In genomic region chr1:241848680-241849344, GRCh38 we compare ENCODE assay signal across 8 cellular contexts. TPM values are rescaled to one million over a fixed set of nuclear protein-coding genes. Genes with fewer than 3 reads are reported as not detected.
DNase-seq lines count a peak whose midpoint lies in the region; ATAC-seq and TF ChIP-seq lines count a peak whose summit lies in the region.

No MANE protein-coding gene starts in this region.

- H4K8ac ChIP-seq in H9 (replicated peaks; ENCODE audit: insufficient read length, low read depth, low read length) (no peak overlapping the region), mesenchymal stem cell (ENCODE audit: low read length) (no peak overlapping the region)

- no peak overlapping the region for H3K56ac ChIP-seq in H9 (ENCODE audit: insufficient read length, low read depth, low read length)

- peaks cover 12% of the 10 kb centered on the region for H3K23me2 ChIP-seq in H9 (ENCODE audit: insufficient read length, low read depth, low read length, poor library complexity, severe bottlenecking)

- no peaks in the 10 kb centered on the region for H4K20me1 ChIP-seq in H9 (ENCODE audit: control insufficient read depth, insufficient read depth, insufficient read length)

- no peak overlapping the region for H3K27ac ChIP-seq in CD4-positive, alpha-beta T cell (ENCODE audit: low read depth, low read length)
- no peak overlapping the region for H3K27ac ChIP-seq in H9 (ENCODE audit: insufficient read length, low read depth, low read length)
- H3K27ac ChIP-seq in mesenchymal stem cell (ENCODE audit: low read length, poor library complexity, severe bottlenecking): no peak overlapping the region

- H3K23ac ChIP-seq in H9 (ENCODE audit: insufficient read length, low read depth, low read length) (no peak overlapping the region), mesenchymal stem cell (ENCODE audit: low read length in 2 of 2) (no peak overlapping the region)

- H2BK20ac ChIP-seq in H9 (ENCODE audit: low read depth, low read length, poor library complexity, severe bottlenecking): no peak overlapping the region

- H3K27me3 ChIP-seq in CD4-positive, alpha-beta T cell (ENCODE audit: control insufficient read depth, insufficient read depth, low read length): no peaks in the 10 kb centered on the region
- H3K27me3 ChIP-seq in H9 (ENCODE audit: insufficient read depth, low read length): no peaks in the 10 kb centered on the region
- H3K27me3 ChIP-seq in mesenchymal stem cell (ENCODE audit: control insufficient read depth in 1 of 2, insufficient read depth in 1 of 2, low read length in 2 of 2): no peaks in the 10 kb centered on the region

- DNase-seq in CD4-positive, alpha-beta T cell: no peak
- DNase-seq in H9 (no peak), mesenchymal stem cell (no peak)
- DNase-seq in activated CD4-positive, alpha-beta memory T cell treated with anti-CD3 and anti-CD28 coated beads, Interleukin-2, amount 10 ng/mL, durations not matched to agents 7 days and 5 days: no peak

- H4K91ac ChIP-seq in H9 (ENCODE audit: insufficient read length, low read depth, low read length): no peak overlapping the region
- no peak overlapping the region for H4K91ac ChIP-seq in mesenchymal stem cell (ENCODE audit: low read length)

- H3K9ac ChIP-seq in H9 (ENCODE audit: extremely low read depth, insufficient read length, low read length) (peak overlapping the region; percentile 91), mesenchymal stem cell (ENCODE audit: low read length) (peak overlapping the region; percentile 98)

- POLR2A ChIA-PET in CD4-positive, alpha-beta T cell (lab: Charles Lee): no interaction called here
- POLR2A ChIA-PET in activated CD4-positive, alpha-beta memory T cell treated with anti-CD3 and anti-CD28 coated beads, Interleukin-2, amount 10 ng/mL, durations not matched to agents 7 days and 5 days (lab: Charles Lee): interaction anchor here (0.8 to 2.6 kb wide), 5 partner anchors 10 to 330 kb away, joined by 3 to 16 read pairs (median 6); partner anchors contain the start of genes CHML, FH and OPN3

- H3K36me3 Mint-ChIP-seq in CD4-positive, alpha-beta T cell (ENCODE audit: low read depth): no peaks in the 10 kb centered on the region
- H3K36me3 Mint-ChIP-seq in H9 (ENCODE audit: insufficient read depth in 1 of 3, low read depth in 3 of 3): peaks cover 25 to 40% (median 38%) of the 10 kb centered on the region in 3 experiments
- peaks cover 28% of the 10 kb centered on the region for H3K36me3 Mint-ChIP-seq in activated CD4-positive, alpha-beta memory T cell treated with anti-CD3 and anti-CD28 coated beads, Interleukin-2, amount 10 ng/mL, durations not matched to agents 7 days and 5 days (ENCODE audit: low read depth)

- intact Hi-C loops in CD4-positive, alpha-beta T cell (cut with DNase I, micrococcal nuclease): loop anchor here (1.0 to 5.0 kb wide), 5 partner anchors 207 to 1413 kb away; partner anchors contain the start of gene FH (in 1 of the 2)

- H2BK5ac ChIP-seq in H9 (ENCODE audit: insufficient read length, low read length) (no peak overlapping the region), mesenchymal stem cell (ENCODE audit: low read depth, low read length, poor library complexity, severe bottlenecking) (no peak overlapping the region)

- H3K9me3 ChIP-seq in CD4-positive, alpha-beta T cell (ENCODE audit: control insufficient read depth, low read length): no peaks in the 10 kb centered on the region
- no peaks in the 10 kb centered on the region for H3K9me3 ChIP-seq in H9 (ENCODE audit: control insufficient read depth, low read depth, low read length)
- H3K9me3 ChIP-seq in mesenchymal stem cell (ENCODE audit: control insufficient read depth, low read length): no peaks in the 10 kb centered on the region

- H2BK120ac ChIP-seq in H9 (ENCODE audit: low read depth, low read length, poor library complexity, severe bottlenecking) (no peak overlapping the region), mesenchymal stem cell (ENCODE audit: low read depth, low read length) (no peak overlapping the region)

- H3K14ac ChIP-seq in H9 (ENCODE audit: insufficient read depth, low read length): no peak overlapping the region
- H3K14ac ChIP-seq in mesenchymal stem cell (ENCODE audit: low read length in 2 of 2): no peak overlapping the region

- H3K36me3 ChIP-seq in mesenchymal stem cell (ENCODE audit: control insufficient read depth in 1 of 2, insufficient read depth in 2 of 2, low read depth in 1 of 2, low read length in 2 of 2): peaks cover 0 to 3% of the 10 kb centered on the region in 2 experiments

- H2BK12ac ChIP-seq in H9 (ENCODE audit: insufficient read length, low read depth, low read length): no peak overlapping the region
- no peak overlapping the region for H2BK12ac ChIP-seq in mesenchymal stem cell (ENCODE audit: low read length in 2 of 2)

- no peak overlapping the region for H3K4ac ChIP-seq in H9 (ENCODE audit: low read depth, low read length)
- no peak overlapping the region for H3K4ac ChIP-seq in mesenchymal stem cell (ENCODE audit: low read depth in 1 of 2, low read length in 2 of 2)

- H3K18ac ChIP-seq in H9 (ENCODE audit: insufficient read length, low read depth, low read length): no peak overlapping the region
- no peak overlapping the region for H3K18ac ChIP-seq in mesenchymal stem cell (ENCODE audit: low read depth in 1 of 2, low read length in 2 of 2)

- H3K79me1 ChIP-seq in H9 (ENCODE audit: insufficient read depth, low read depth, low read length, poor library complexity, severe bottlenecking) (peaks cover 4% of the 10 kb centered on the region), mesenchymal stem cell (replicated peaks; ENCODE audit: low read length, poor library complexity, severe bottlenecking) (peaks cover 6% of the 10 kb centered on the region)

- no CpG with 5 or more reads among the region's 13 CpGs for WGBS in H9 (ENCODE audit: extremely low coverage, insufficient read length, low lambda C conversion rate)
- WGBS in mesenchymal stem cell: 6% methylated on average over 8 of the region's 13 CpGs

- no peaks in the 10 kb centered on the region for H3K9me3 Mint-ChIP-seq in CD4-positive, alpha-beta T cell
- no peaks in the 10 kb centered on the region for H3K9me3 Mint-ChIP-seq in H9
- no peaks in the 10 kb centered on the region for H3K9me3 Mint-ChIP-seq in activated CD4-positive, alpha-beta memory T cell treated with anti-CD3 and anti-CD28 coated beads, Interleukin-2, amount 10 ng/mL, durations not matched to agents 7 days and 5 days

- peak overlapping the region; percentile 99 for H3K27ac Mint-ChIP-seq in CD4-positive, alpha-beta T cell
- peak overlapping the region in 2 of 3 experiments; percentile 99 to 100; a peak in 5 of 7 replicates for H3K27ac Mint-ChIP-seq in H9
- H3K27ac Mint-ChIP-seq in activated CD4-positive, alpha-beta memory T cell treated with anti-CD3 and anti-CD28 coated beads, Interleukin-2, amount 10 ng/mL, durations not matched to agents 7 days and 5 days: peak overlapping the region; percentile 99

- no peak for TF ChIP-seq POLR2A in GM18505 (IDR thresholded peaks at IDR 0.05; ENCODE audit: borderline replicate concordance, extremely low read depth, insufficient read depth, insufficient read length)

- CTCF ChIA-PET in CD4-positive, alpha-beta T cell (lab: Charles Lee): no interaction called here
- CTCF ChIA-PET in activated CD4-positive, alpha-beta memory T cell treated with anti-CD3 and anti-CD28 coated beads, Interleukin-2, amount 10 ng/mL, durations not matched to agents 7 days and 5 days (lab: Charles Lee): interaction anchor here (1.7 kb wide), 1 partner anchor 19 kb away, joined by 3 read pairs; no protein-coding TSS in a partner anchor

- H3K4me1 ChIP-seq in H9 (ENCODE audit: insufficient read depth, low read length) (no peaks in the 10 kb centered on the region; the same call in 1 of the 2 replicates), mesenchymal stem cell (ENCODE audit: control insufficient read depth, insufficient read depth, low read depth, low read length) (peaks cover 4% of the 10 kb centered on the region)

- H2BK15ac ChIP-seq in H9 (ENCODE audit: low read depth, low read length): no peak overlapping the region
- H2BK15ac ChIP-seq in mesenchymal stem cell (ENCODE audit: low read depth, poor library complexity, severe bottlenecking): no peak overlapping the region

- H3K4me3 Mint-ChIP-seq in CD4-positive, alpha-beta T cell: peak overlapping the region; percentile 99
- H3K4me3 Mint-ChIP-seq in H9: peak overlapping the region; percentile 97 to 98
- peak overlapping the region; percentile 92 for H3K4me3 Mint-ChIP-seq in activated CD4-positive, alpha-beta memory T cell treated with anti-CD3 and anti-CD28 coated beads, Interleukin-2, amount 10 ng/mL, durations not matched to agents 7 days and 5 days

- no peaks in the 10 kb centered on the region for H3K27me3 Mint-ChIP-seq in CD4-positive, alpha-beta T cell
- H3K27me3 Mint-ChIP-seq in H9 (ENCODE audit: low read depth): no peaks in the 10 kb centered on the region; the same call in 1 of the 2 replicates
- H3K27me3 Mint-ChIP-seq in activated CD4-positive, alpha-beta memory T cell treated with anti-CD3 and anti-CD28 coated beads, Interleukin-2, amount 10 ng/mL, durations not matched to agents 7 days and 5 days: peaks cover 1% of the 10 kb centered on the region

- no peak for ATAC-seq in CD4-positive, alpha-beta T cell (ENCODE audit: poor library complexity)
- ATAC-seq in HG02970 (IDR thresholded peaks at IDR 0.05; ENCODE audit: low FRiP score, unreplicated experiment) (no peak), GM18505 (IDR thresholded peaks at IDR 0.05; ENCODE audit: unreplicated experiment) (no peak), HG02973 (IDR thresholded peaks at IDR 0.05; ENCODE audit: unreplicated experiment) (no peak), HG03571 (IDR thresholded peaks at IDR 0.05; ENCODE audit: unreplicated experiment) (no peak)

- no peak overlapping the region for H3T11ph ChIP-seq in H9 (ENCODE audit: low read length)

- H3K4me1 Mint-ChIP-seq in CD4-positive, alpha-beta T cell (ENCODE audit: low read depth): peaks cover 19% of the 10 kb centered on the region
- peaks cover 19 to 20% of the 10 kb centered on the region in 2 experiments for H3K4me1 Mint-ChIP-seq in H9
- H3K4me1 Mint-ChIP-seq in activated CD4-positive, alpha-beta memory T cell treated with anti-CD3 and anti-CD28 coated beads, Interleukin-2, amount 10 ng/mL, durations not matched to agents 7 days and 5 days: peaks cover 31% of the 10 kb centered on the region

- H2AFZ ChIP-seq in H9 (ENCODE audit: low read length) (no peak overlapping the region), mesenchymal stem cell (ENCODE audit: low read depth, low read length) (no peak overlapping the region)

- H4K5ac ChIP-seq in H9 (ENCODE audit: insufficient read length, low read depth, low read length): no peak overlapping the region

- peak overlapping the region; percentile 80 for H3K4me2 ChIP-seq in H9 (ENCODE audit: insufficient read depth, insufficient read length, low read length)
- peak overlapping the region; percentile 95 for H3K4me2 ChIP-seq in mesenchymal stem cell (ENCODE audit: low read length, poor library complexity, severe bottlenecking)

- H3K4me3 ChIP-seq in mesenchymal stem cell (ENCODE audit: insufficient read depth in 1 of 2, low read depth in 1 of 2, low read length in 2 of 2): peak overlapping the region; percentile 77 to 99

- no peak overlapping the region for H2AK5ac ChIP-seq in H9 (ENCODE audit: insufficient read length, low read length)
- no peak overlapping the region for H2AK5ac ChIP-seq in mesenchymal stem cell (ENCODE audit: low read length, severe bottlenecking)

- peaks cover 5% of the 10 kb centered on the region; the same call in 1 of the 2 replicates for H3K79me2 ChIP-seq in H9 (ENCODE audit: insufficient read depth, low read length)

- TF ChIP-seq CTCF in CD4-positive, alpha-beta T cell (IDR thresholded peaks at IDR 0.05): no peak
- no peak for TF ChIP-seq CTCF in H9 (conservative IDR thresholded peaks at IDR 0.05)

RNA-seq across cellular contexts. Expression of gene EXO1, which starts 0.8 kb away (rescaled TPM):
- total RNA-seq in CD4-positive, alpha-beta T cell: 1 to 10 TPM in 1 of 2 experiments, under 1 TPM in 1; 0.25 to 1.1 TPM
- total RNA-seq in H9 (2021): 43.2 and 43.7 TPM in 2 replicates
- 10 to 100 TPM; 30.1 to 31.9 TPM for total RNA-seq in activated CD4-positive, alpha-beta memory T cell treated with anti-CD3 and anti-CD28 coated beads, Interleukin-2, amount 10 ng/mL, durations not matched to agents 7 days and 5 days
- 2.1 TPM for polyA plus RNA-seq in mesenchymal stem cell (2013, experiment 1 of 2)
- polyA plus RNA-seq in mesenchymal stem cell (2013, experiment 2 of 2): 1.7 TPM

Comparison
In these comparisons a context has a peak if more than half of its experiments do, and no peak if none do; other contexts are left out.
1. RNA of gene EXO1, which starts 0.8 kb away (total RNA-seq): 43.2 to 43.7 TPM in H9 and 30.1 to 31.9 TPM in activated CD4-positive, alpha-beta memory T cell treated with anti-CD3 and anti-CD28 coated beads, Interleukin-2, amount 10 ng/mL, durations not matched to agents 7 days and 5 days; 0.25 to 1.1 TPM in CD4-positive, alpha-beta T cell; every median in the first group is over 10 times any median in the second.
2. Peak in every context shown above with its lines, with median percentiles within 50 percentile points of each other: H3K27ac Mint-ChIP-seq and H3K4me3 Mint-ChIP-seq.